21 cellular contexts compared by ENCODE assay signal in genomic region chr20:13790708-13791107, GRCh38. TPM values are rescaled to one million over a fixed set of nuclear protein-coding genes. Genes with fewer than 3 reads are reported as not detected.
DNase-seq lines count a peak whose midpoint lies in the region; ATAC-seq and TF ChIP-seq lines count a peak whose summit lies in the region.
"Had no signal": no experiment of that assay in that cellular context is flagged by ENCODE, and none has a peak within 500 bp of the region (broad histone marks: within the 10 kb centered on the region; RNA-seq: fewer than 3 reads in every experiment).

No MANE protein-coding gene starts in this region.

- H3K36me3 ChIP-seq in cardiac muscle cell: peaks cover 44% of the 10 kb centered on the region
- peaks cover 57% of the 10 kb centered on the region for H3K36me3 ChIP-seq in CD4-positive, CD25-positive, alpha-beta regulatory T cell (ENCODE audit: control insufficient read depth, insufficient read depth, low read length)

- peaks cover 27% of the 10 kb centered on the region for H3K4me1 ChIP-seq in cardiac muscle cell (ENCODE audit: low read depth)
- no peaks in the 10 kb centered on the region for H3K4me1 ChIP-seq in right cardiac atrium (ENCODE audit: control insufficient read depth, insufficient read depth, low read length)
- peaks cover 16% of the 10 kb centered on the region for H3K4me1 ChIP-seq in CD4-positive, CD25-positive, alpha-beta regulatory T cell (ENCODE audit: control insufficient read depth, insufficient read depth, low read length, poor library complexity, severe bottlenecking)

- H3K27ac Mint-ChIP-seq in CD4-positive, CD25-positive, alpha-beta regulatory T cell: peak overlapping the region in 2 of 3 donors; percentile 5 to 40
- peak overlapping the region; percentile 10 for H3K27ac Mint-ChIP-seq in central memory CD8-positive, alpha-beta T cell (ENCODE audit: low read depth)
- peak overlapping the region; percentile 69 for H3K27ac Mint-ChIP-seq in stimulated activated effector memory CD8-positive, alpha-beta T cell treated with anti-CD3 and anti-CD28 coated beads, Interleukin-12 subunit alpha, Interleukin-12 subunit beta, amount 100 ng/mL, for 72 hours
- no peak overlapping the region for H3K27ac Mint-ChIP-seq in T-cell
- H3K27ac Mint-ChIP-seq: HFFc6 had no signal

- ATAC-seq in right cardiac atrium: no peak
- no peak for ATAC-seq in CD4-positive, CD25-positive, alpha-beta regulatory T cell (ENCODE audit: low read depth in 2 of 2)
- ATAC-seq in central memory CD8-positive, alpha-beta T cell (replicated peaks; ENCODE audit: extremely low read depth, poor library complexity, severe bottlenecking): no peak
- no peak for ATAC-seq in stimulated activated effector memory CD8-positive, alpha-beta T cell treated with anti-CD3 and anti-CD28 coated beads, Interleukin-12 subunit alpha, Interleukin-12 subunit beta, amount 100 ng/mL, for 72 hours
- no peak for ATAC-seq in T-cell (replicated peaks in 1 of 4)
- ATAC-seq: K562 had no signal

- H3K27me3 Mint-ChIP-seq in CD4-positive, CD25-positive, alpha-beta regulatory T cell: no peaks in the 10 kb centered on the region
- no peaks in the 10 kb centered on the region for H3K27me3 Mint-ChIP-seq in central memory CD8-positive, alpha-beta T cell
- no peaks in the 10 kb centered on the region for H3K27me3 Mint-ChIP-seq in T-cell

- POLR2A ChIA-PET in T-cell (lab: Charles Lee): no interaction called here

- intact Hi-C loops in right cardiac atrium (cut with DNase I): no loop called here

- TF ChIP-seq CTCF in cardiac muscle cell (IDR thresholded peaks at IDR 0.05; ENCODE audit: low read depth, low read length): no peak

- H3K9me3 Mint-ChIP-seq in CD4-positive, CD25-positive, alpha-beta regulatory T cell: no peaks in the 10 kb centered on the region
- no peaks in the 10 kb centered on the region for H3K9me3 Mint-ChIP-seq in central memory CD8-positive, alpha-beta T cell
- H3K9me3 Mint-ChIP-seq in stimulated activated effector memory CD8-positive, alpha-beta T cell treated with anti-CD3 and anti-CD28 coated beads, Interleukin-12 subunit alpha, Interleukin-12 subunit beta, amount 100 ng/mL, for 72 hours: no peaks in the 10 kb centered on the region
- H3K9me3 Mint-ChIP-seq in T-cell: no peaks in the 10 kb centered on the region
- H3K9me3 Mint-ChIP-seq: HFFc6 had no signal

- H3K27ac ChIP-seq in cardiac muscle cell: peak overlapping the region; percentile 86
- no peak overlapping the region for H3K27ac ChIP-seq in right cardiac atrium (ENCODE audit: low read length)
- no peak overlapping the region for H3K27ac ChIP-seq in CD4-positive, CD25-positive, alpha-beta regulatory T cell (ENCODE audit: insufficient read depth, low read length, poor library complexity, severe bottlenecking)
- H3K27ac ChIP-seq: GM23248 had no signal

- DNase-seq in cardiac muscle cell (ENCODE audit: low read depth in 1 of 2, low spot score in 1 of 2) (no peak), right cardiac atrium (no peak), DMS153 (lab: John Stamatoyannopoulos, UW) (no peak), T-cell (no peak)
- DNase-seq in CD4-positive, CD25-positive, alpha-beta regulatory T cell: no peak
- no peak for DNase-seq in central memory CD8-positive, alpha-beta T cell (ENCODE audit: low spot score in 2 of 2)
- no peak for DNase-seq in stimulated activated effector memory CD8-positive, alpha-beta T cell treated with anti-CD3 and anti-CD28 coated beads, Interleukin-12 subunit alpha, Interleukin-12 subunit beta, amount 100 ng/mL, for 72 hours (ENCODE audit: low spot score in 2 of 2)
- DNase-seq: 8988T; DMS53; GM23248; HFFc6; MM.1S; NCI-H2029; NCI-H446 treated with DMSO at 0.1 percent for 48 hours; NCI-H526; NCI-H82; NK-92 treated with Interleukin-12 subunit alpha and Interleukin-12 subunit beta, amount 100 ng/mL, for 24 hours; RPMI8226; SHP77 had no signal

- H3K4me3 Mint-ChIP-seq in CD4-positive, CD25-positive, alpha-beta regulatory T cell: no peak overlapping the region
- H3K4me3 Mint-ChIP-seq in central memory CD8-positive, alpha-beta T cell: no peak overlapping the region
- no peak overlapping the region for H3K4me3 Mint-ChIP-seq in stimulated activated effector memory CD8-positive, alpha-beta T cell treated with anti-CD3 and anti-CD28 coated beads, Interleukin-12 subunit alpha, Interleukin-12 subunit beta, amount 100 ng/mL, for 72 hours
- H3K4me3 Mint-ChIP-seq in T-cell: no peak overlapping the region
- H3K4me3 Mint-ChIP-seq: HFFc6 had no signal

- WGBS in right cardiac atrium: 93% methylated on average over 2 of the region's 2 CpGs

- H3K4me3 ChIP-seq in cardiac muscle cell: no peak overlapping the region
- H3K4me3 ChIP-seq in right cardiac atrium (ENCODE audit: low read length): no peak overlapping the region
- H3K4me3 ChIP-seq in CD4-positive, CD25-positive, alpha-beta regulatory T cell (ENCODE audit: low read depth, low read length): no peak overlapping the region
- H3K4me3 ChIP-seq: GM23248, HAP-1, K562 had no signal

- peaks cover 40% of the 10 kb centered on the region for H3K36me3 Mint-ChIP-seq in CD4-positive, CD25-positive, alpha-beta regulatory T cell
- H3K36me3 Mint-ChIP-seq in central memory CD8-positive, alpha-beta T cell (ENCODE audit: insufficient read depth): peaks cover 43% of the 10 kb centered on the region
- H3K36me3 Mint-ChIP-seq in stimulated activated effector memory CD8-positive, alpha-beta T cell treated with anti-CD3 and anti-CD28 coated beads, Interleukin-12 subunit alpha, Interleukin-12 subunit beta, amount 100 ng/mL, for 72 hours: peaks cover 86% of the 10 kb centered on the region
- H3K36me3 Mint-ChIP-seq in T-cell: peaks cover 35% of the 10 kb centered on the region

- H3K9me3 ChIP-seq in cardiac muscle cell (ENCODE audit: low read depth) (no peaks in the 10 kb centered on the region), right cardiac atrium (ENCODE audit: control insufficient read depth, low read length) (no peaks in the 10 kb centered on the region)
- H3K9me3 ChIP-seq in CD4-positive, CD25-positive, alpha-beta regulatory T cell (ENCODE audit: control insufficient read depth in 2 of 2, low read length in 2 of 2): no peaks in the 10 kb centered on the region
- H3K9me3 ChIP-seq: HAP-1 had no signal

- CTCF ChIA-PET in T-cell (lab: Charles Lee): no interaction called here

- peaks cover 20 to 44% (median 40%) of the 10 kb centered on the region in 4 donors for H3K4me1 Mint-ChIP-seq in CD4-positive, CD25-positive, alpha-beta regulatory T cell
- peaks cover 31% of the 10 kb centered on the region for H3K4me1 Mint-ChIP-seq in central memory CD8-positive, alpha-beta T cell
- H3K4me1 Mint-ChIP-seq in stimulated activated effector memory CD8-positive, alpha-beta T cell treated with anti-CD3 and anti-CD28 coated beads, Interleukin-12 subunit alpha, Interleukin-12 subunit beta, amount 100 ng/mL, for 72 hours: peaks cover 33% of the 10 kb centered on the region
- H3K4me1 Mint-ChIP-seq in T-cell: peaks cover 22 to 42% (median 34%) of the 10 kb centered on the region in 3 donors

- H3K27me3 ChIP-seq in cardiac muscle cell (no peaks in the 10 kb centered on the region), right cardiac atrium (ENCODE audit: control insufficient read depth, insufficient read depth) (no peaks in the 10 kb centered on the region)
- H3K27me3 ChIP-seq in CD4-positive, CD25-positive, alpha-beta regulatory T cell (ENCODE audit: control insufficient read depth, insufficient read depth, low read length): no peaks in the 10 kb centered on the region

RNA-seq across cellular contexts. Expression of gene NDUFAF5, which starts 5.9 kb away (rescaled TPM):
- total RNA-seq in cardiac muscle cell: 30.0 and 45.8 TPM in 2 replicates
- 54.6 and 60.7 TPM in 2 replicates for polyA plus RNA-seq in cardiac muscle cell
- 10 to 100 TPM; 56.1 to 72.3 (median 64.1) TPM for total RNA-seq in right cardiac atrium
- 55.7 TPM for polyA plus RNA-seq in right cardiac atrium
- total RNA-seq in CD4-positive, CD25-positive, alpha-beta regulatory T cell: 51.4 TPM
- polyA plus RNA-seq in CD4-positive, CD25-positive, alpha-beta regulatory T cell: 10 to 100 TPM in 3 of 4 donors, 1 to 10 TPM in 1; 7.3 to 17.8 (median 11.2) TPM
- total RNA-seq in T-cell: 10 to 100 TPM; 25.6 to 39.4 (median 30.1) TPM

RNA-seq across cellular contexts. Expression of gene ESF1, which starts 6.0 kb away (rescaled TPM):
- total RNA-seq in cardiac muscle cell (2.8 and 16.6 TPM in 2 replicates), right cardiac atrium (10 to 100 TPM; 10.8 to 16.6 (median 13.6) TPM), T-cell (10 to 100 TPM in 4 of 5 donors, 1 to 10 TPM in 1; 9.4 to 14.2 (median 12.2) TPM)
- polyA plus RNA-seq in cardiac muscle cell (9.2 and 10.4 TPM in 2 replicates), right cardiac atrium (11.9 TPM)
- total RNA-seq in CD4-positive, CD25-positive, alpha-beta regulatory T cell: 8.5 TPM
- 1 to 10 TPM; 4.1 to 5.0 (median 4.6) TPM for polyA plus RNA-seq in CD4-positive, CD25-positive, alpha-beta regulatory T cell

Comparison
In these comparisons a context has a peak if more than half of its experiments do, and no peak if none do; other contexts are left out.
1. H3K27ac Mint-ChIP-seq: peak in CD4-positive, CD25-positive, alpha-beta regulatory T cell (2 of 3), central memory CD8-positive, alpha-beta T cell (single experiment) and stimulated activated effector memory CD8-positive, alpha-beta T cell treated with anti-CD3 and anti-CD28 coated beads, Interleukin-12 subunit alpha, Interleukin-12 subunit beta, amount 100 ng/mL, for 72 hours (single experiment); none in T-cell (0 of 2).